Comparison of ENCODE assay signal across 22 cellular contexts in genomic region chr9:131333771-131334567, GRCh38. TPM values are rescaled to one million over a fixed set of nuclear protein-coding genes. Genes with fewer than 3 reads are reported as not detected.
DNase-seq lines count a peak whose midpoint lies in the region; ATAC-seq, FAIRE-seq and TF ChIP-seq lines count a peak whose summit lies in the region.
"Had no signal": no experiment of that assay in that cellular context is flagged by ENCODE, and none has a peak within 500 bp of the region (broad histone marks: within the 10 kb centered on the region; RNA-seq: fewer than 3 reads in every experiment).

No MANE protein-coding gene starts in this region.

- 0 out of 2 replicates have a peak overlapping the region, but pooled peaks have one; percentile 12 for H4K8ac ChIP-seq in H1 (ENCODE audit: extremely low read depth, insufficient read depth, low read length)

- ATAC-seq in lower lobe of right lung (no peak), GM21367 (IDR thresholded peaks at IDR 0.05; ENCODE audit: unreplicated experiment) (no peak)
- ATAC-seq: activated CD4-positive, alpha-beta T cell treated with anti-CD3 and anti-CD28 coated beads for 36 hours; CD8-positive, alpha-beta T cell; stimulated activated naive CD8-positive, alpha-beta T cell treated with anti-CD3 and anti-CD28 coated beads, Interleukin-15, amount 100 ng/mL, for 72 hours had no signal

- H4K91ac ChIP-seq in H1 (replicated peaks; ENCODE audit: insufficient read length, low read length) = peak overlapping the region; percentile 72

- no peak for TF ChIP-seq POLR2A in H1 (IDR thresholded peaks at IDR 0.05; ENCODE audit: control extremely low read depth in 1 of 2, low read depth in 2 of 2, low read length in 2 of 2)
- TF ChIP-seq POLR2A in thyroid gland (IDR thresholded peaks at IDR 0.05) = no peak

- no peak overlapping the region for H2BK15ac ChIP-seq in H1 (ENCODE audit: low read length)

- WGBS in H1 (ENCODE audit: extremely low coverage in 1 of 2, insufficient coverage in 1 of 2, insufficient read length in 1 of 2, insufficient replicate concordance in 2 of 2, low coverage in 1 of 2, low lambda C conversion rate in 2 of 2, missing lambda C conversion rate in 1 of 2), 2 experiments = 97% methylated on average over 12 of the region's 13 CpGs; no CpG with 5 or more reads in 1 of the 2 experiments
- WGBS in thyroid gland, 2 donors = 86 to 89% methylated on average over 11 to 12 of the region's 13 CpGs

- POLR2A ChIA-PET in H1 (lab: Charles Lee; ENCODE audit: partially characterized antibody) = interaction anchor here (0.7 to 0.8 kb wide), 2 partner anchors 120 to 173 kb away, joined by 3 read pairs; no protein-coding TSS in a partner anchor

- no peak for TF ChIP-seq EP300 in H1 (IDR thresholded peaks at IDR 0.05; ENCODE audit: borderline replicate concordance in 1 of 2, low read depth in 2 of 2, low read length in 2 of 2)

- no peaks in the 10 kb centered on the region for H3K27me3 ChIP-seq in H7 (ENCODE audit: control insufficient read depth, insufficient read depth, low read length)
- H3K27me3 ChIP-seq in H1 (replicated peaks in 1 of 4; ENCODE audit: control insufficient read depth in 3 of 4, extremely low read depth in 1 of 4, insufficient read depth in 3 of 4, low read length in 3 of 4) = no peaks in the 10 kb centered on the region
- H3K27me3 ChIP-seq in lower lobe of right lung (ENCODE audit: low read depth) = no peaks in the 10 kb centered on the region
- H3K27me3 ChIP-seq in skeletal muscle tissue (ENCODE audit: control insufficient read depth in 3 of 3, insufficient read depth in 3 of 3, low read length in 3 of 3) = no peaks in the 10 kb centered on the region
- no peaks in the 10 kb centered on the region for H3K27me3 ChIP-seq in thyroid gland

- H3K23me2 ChIP-seq in H1 (ENCODE audit: low read depth, low read length) = no peaks in the 10 kb centered on the region

- H3K56ac ChIP-seq in H1 (replicated peaks; ENCODE audit: insufficient read length, low read depth, low read length) = no peak overlapping the region

- TF ChIP-seq CTCF in H1 (IDR thresholded peaks at IDR 0.05; ENCODE audit: control extremely low read depth in 1 of 3, insufficient read depth in 1 of 3, low read depth in 1 of 3, low read length in 3 of 3) (no peak), lower lobe of right lung (IDR thresholded peaks at IDR 0.05) (no peak), thyroid gland (IDR thresholded peaks at IDR 0.05) (no peak)

- H2BK20ac ChIP-seq in H1 (ENCODE audit: low read length) = no peak overlapping the region

- no peak overlapping the region for H3K14ac ChIP-seq in H1 (ENCODE audit: insufficient read length)

- H3K4me1 ChIP-seq in H1 (replicated peaks in 1 of 4; ENCODE audit: control insufficient read depth in 3 of 4, insufficient read depth in 4 of 4, low read length in 3 of 4) (peaks cover 0 to 19% (median 11%) of the 10 kb centered on the region in 4 experiments), lower lobe of right lung (no peaks in the 10 kb centered on the region), skeletal muscle tissue (ENCODE audit: control insufficient read depth in 3 of 3, insufficient read depth in 3 of 3, low read length in 3 of 3) (peaks cover 12 to 19% (median 13%) of the 10 kb centered on the region in 3 donors), thyroid gland (no peaks in the 10 kb centered on the region)

- no peak overlapping the region for H3K23ac ChIP-seq in H1 (ENCODE audit: insufficient read length)

- H3K4me2 ChIP-seq in H1 (ENCODE audit: insufficient read depth in 1 of 2, low read depth in 2 of 2, low read length in 2 of 2) = no peak overlapping the region

- H3K9ac ChIP-seq in H1 (replicated peaks in 1 of 4; ENCODE audit: extremely low read depth in 1 of 4, low read depth in 3 of 4, low read length in 3 of 4) (no peak overlapping the region), skeletal muscle tissue (ENCODE audit: low read depth in 1 of 3, low read length in 3 of 3) (peak overlapping the region; percentile 33 to 76 (median 59))

- TF ChIP-seq RAD21 in H1 (IDR thresholded peaks at IDR 0.05 in 1 of 2, conservative IDR thresholded peaks at IDR 0.05 in 1 of 2; ENCODE audit: low read depth in 2 of 2, low read length in 2 of 2) = no peak

- H3K4me3 ChIP-seq in H7 (ENCODE audit: insufficient read depth, low read depth, low read length) (no peak overlapping the region), H1 (ENCODE audit: extremely low read depth in 1 of 4, insufficient read depth in 2 of 4, low read depth in 3 of 4, low read length in 4 of 4) (no peak overlapping the region), lower lobe of right lung (no peak overlapping the region), skeletal muscle tissue (ENCODE audit: low read length in 3 of 3) (no peak overlapping the region), thyroid gland (replicated peaks in 1 of 3) (no peak overlapping the region)
- H3K4me3 ChIP-seq: tibial artery had no signal

- H3K9me3 ChIP-seq in H1 (ENCODE audit: insufficient read depth in 2 of 2, low read depth in 1 of 2, low read length in 1 of 2) = no peaks in the 10 kb centered on the region
- H3K9me3 ChIP-seq in lower lobe of right lung = no peaks in the 10 kb centered on the region
- H3K9me3 ChIP-seq in skeletal muscle tissue (ENCODE audit: control insufficient read depth in 3 of 3, low read length in 3 of 3) = no peaks in the 10 kb centered on the region
- no peaks in the 10 kb centered on the region for H3K9me3 ChIP-seq in thyroid gland
- H3K9me3 ChIP-seq: tibial artery had no signal

- no peak overlapping the region for H3K27ac ChIP-seq in H1 (ENCODE audit: low read depth, low read length)
- H3K27ac ChIP-seq in lower lobe of right lung = no peak overlapping the region
- H3K27ac ChIP-seq in skeletal muscle tissue (ENCODE audit: low read depth, low read length) = peak overlapping the region; percentile 96
- H3K27ac ChIP-seq in thyroid gland = no peak overlapping the region
- H3K27ac ChIP-seq: SK-N-MC, tibial artery had no signal

- no peaks in the 10 kb centered on the region for H3K79me2 ChIP-seq in H1 (ENCODE audit: control insufficient read depth in 1 of 2, insufficient read depth in 2 of 2, low read length in 2 of 2)

- peak; percentile 38 for DNase-seq in H7
- DNase-seq in H1 (ENCODE audit: low read depth in 1 of 2, low spot score in 2 of 2) = no peak
- DNase-seq in lower lobe of right lung = peak; percentile 20
- no peak for DNase-seq in thyroid gland
- DNase-seq in midbrain (lab: John Stamatoyannopoulos, UW) = no peak
- DNase-seq: activated CD4-positive, alpha-beta T cell treated with anti-CD3 and anti-CD28 coated beads for 36 hours; activated CD8-positive, alpha-beta memory T cell treated with anti-CD3 and anti-CD28 coated beads for 24 hours; activated naive CD4-positive, alpha-beta T cell treated with Interleukin-2 at 50 U/mL for 16 hours; activated T-cell treated with anti-CD3 and anti-CD28 coated beads, Interleukin-2, amount 50 U/mL, for 24 hours; CD8-positive, alpha-beta T cell; DMS153; NCI-H1105; NCI-H2029; NCI-H2227 treated with DMSO at 0.1 percent for 48 hours; stimulated activated naive CD8-positive, alpha-beta T cell treated with anti-CD3 and anti-CD28 coated beads, Interleukin-15, amount 100 ng/mL, for 72 hours had no signal

- H3K36me3 ChIP-seq in H7 (replicated peaks; ENCODE audit: control insufficient read depth, insufficient read depth, low read length) (no peaks in the 10 kb centered on the region), H1 (ENCODE audit: control insufficient read depth in 2 of 4, insufficient read depth in 4 of 4, low read length in 3 of 4) (no peaks in the 10 kb centered on the region), lower lobe of right lung (no peaks in the 10 kb centered on the region), skeletal muscle tissue (ENCODE audit: control insufficient read depth in 3 of 3, insufficient read depth in 3 of 3, low read length in 3 of 3) (no peaks in the 10 kb centered on the region), thyroid gland (no peaks in the 10 kb centered on the region)
- H3K36me3 ChIP-seq: tibial artery had no signal

- no peaks in the 10 kb centered on the region for H3K79me1 ChIP-seq in H1 (ENCODE audit: low read depth, low read length)

- H2BK5ac ChIP-seq in H1 (ENCODE audit: low read depth, low read length) = no peak overlapping the region

- H4K5ac ChIP-seq in H1 (ENCODE audit: insufficient read length, low read depth, low read length) = no peak overlapping the region

- no peaks in the 10 kb centered on the region for H4K20me1 ChIP-seq in H1 (replicated peaks in 1 of 2; ENCODE audit: control insufficient read depth in 1 of 2, insufficient read depth in 2 of 2, low read length in 2 of 2)

- H3K4ac ChIP-seq in H1 (replicated peaks; ENCODE audit: insufficient read length, low read depth, low read length) = peak overlapping the region; percentile 53

- H2BK120ac ChIP-seq in H1 (replicated peaks; ENCODE audit: low read depth, low read length) = no peak overlapping the region

- peak overlapping the region; percentile 39; the same call in 1 of the 2 replicates for H2BK12ac ChIP-seq in H1 (ENCODE audit: low read depth, low read length)

- intact Hi-C loops in lower lobe of right lung (cut with DNase I) (no loop called here), thyroid gland (cut with DNase I) (loop anchor here (10.0 kb wide), 1 partner anchor 279 kb away; no protein-coding TSS in a partner anchor)

- no peak overlapping the region; the same call in 1 of the 2 replicates for H3K18ac ChIP-seq in H1 (ENCODE audit: extremely low read depth, low read length)

- CTCF ChIA-PET in H1 (lab: Charles Lee; ENCODE audit: partially characterized antibody) = interaction anchor here (1.1 to 5.6 kb wide), 4 partner anchors 15 to 277 kb away, joined by 6 to 96 read pairs (median 33); no protein-coding TSS in a partner anchor

- no peak overlapping the region for H2AFZ ChIP-seq in H1 (ENCODE audit: low read length)

- peak overlapping the region; percentile 61; the same call in 1 of the 2 replicates for H2AK5ac ChIP-seq in H1 (ENCODE audit: low read depth, low read length)

- FAIRE-seq in H1 (lab: Jason Lieb, UNC) = no peak
- FAIRE-seq: endometrium, G401.6, keratinocyte had no signal

RNA-seq across cellular contexts. Expression of gene PLPP7, which starts 44.4 kb away (rescaled TPM):
- 8.2 and 8.8 TPM in 2 replicates for total RNA-seq in H7 (2014; rRNA removed; shearing (Covaris generic))
- total RNA-seq in H1 (2021; fragmentation: NEBNext Ultra II Directional; extraction: Animal tissue kit (Norgen Biotek cat#: 25700)) = 3.4 TPM in 2 replicates
- polyA plus RNA-seq in H1 (2011; rRNA removed) = 3.9 and 5.0 TPM in 2 replicates
- polyA plus RNA-seq in H1 (2011; cell fraction: cytosol; rRNA removed) = 4.2 TPM
- polyA plus RNA-seq in H1 (2011; cell fraction: nucleus; rRNA removed) = 3.9 TPM
- 2.0 to 3.0 TPM (median 2.6 TPM) in 4 replicates for polyA plus RNA-seq in H1 (2012, experiment 1 of 2)
- polyA plus RNA-seq in H1 (2012, experiment 2 of 2) = 4.4 TPM
- polyA plus RNA-seq in H1 (2013, experiment 1 of 2) = 1.6 TPM
- polyA plus RNA-seq in H1 (2013, experiment 2 of 2) = 1.5 TPM
- 2.3 TPM in 2 replicates for polyA minus RNA-seq in H1 (2011; rRNA and poly(A)+ RNA removed)
- polyA minus RNA-seq in H1 (2011; cell fraction: cytosol; rRNA and poly(A)+ RNA removed) = 3.4 TPM
- polyA minus RNA-seq in H1 (2011; cell fraction: nucleus; rRNA and poly(A)+ RNA removed) = 4.0 TPM
- total RNA-seq in lower lobe of right lung (1.7 TPM), skeletal muscle tissue (34.4 TPM), thyroid gland (1 to 10 TPM; 1.1 to 2.9 (median 2.7) TPM)
- total RNA-seq: CD8-positive, alpha-beta T cell had no signal
- polyA plus RNA-seq: keratinocyte had no signal

RNA-seq across cellular contexts. Expression of gene FAM78A, which starts 57.7 kb away (rescaled TPM):
- total RNA-seq in H7 (2014; rRNA removed; shearing (Covaris generic)) = 1.6 and 3.4 TPM in 2 replicates
- 3.1 and 3.5 TPM in 2 replicates for total RNA-seq in H1 (2021; fragmentation: NEBNext Ultra II Directional; extraction: Animal tissue kit (Norgen Biotek cat#: 25700))
- polyA plus RNA-seq in H1 (2011; rRNA removed) = 3.1 and 4.1 TPM in 2 replicates
- 2.5 TPM for polyA plus RNA-seq in H1 (2011; cell fraction: cytosol; rRNA removed)
- polyA plus RNA-seq in H1 (2011; cell fraction: nucleus; rRNA removed) = 5.1 TPM
- 2.3 to 3.0 TPM (median 2.9 TPM) in 4 replicates for polyA plus RNA-seq in H1 (2012, experiment 1 of 2)
- 3.0 TPM for polyA plus RNA-seq in H1 (2012, experiment 2 of 2)
- polyA plus RNA-seq in H1 (2013, experiment 1 of 2) = 1.2 TPM
- polyA plus RNA-seq in H1 (2013, experiment 2 of 2) = 1.4 TPM
- polyA minus RNA-seq in H1 (2011; rRNA and poly(A)+ RNA removed) = 3.0 and 3.1 TPM in 2 replicates
- polyA minus RNA-seq in H1 (2011; cell fraction: cytosol; rRNA and poly(A)+ RNA removed) = 2.4 TPM
- polyA minus RNA-seq in H1 (2011; cell fraction: nucleus; rRNA and poly(A)+ RNA removed) = 1.7 TPM
- 18.3 TPM for total RNA-seq in lower lobe of right lung
- 14.6 TPM for total RNA-seq in skeletal muscle tissue
- 1 to 10 TPM; 1.1 to 3.4 (median 1.6) TPM for total RNA-seq in thyroid gland

RNA-seq across cellular contexts. Expression of gene PRRC2B, which starts 59.9 kb away (rescaled TPM):
- 77.4 and 102 TPM in 2 replicates for total RNA-seq in H7 (2014; rRNA removed; shearing (Covaris generic))
- 249 and 255 TPM in 2 replicates for total RNA-seq in H1 (2021; fragmentation: NEBNext Ultra II Directional; extraction: Animal tissue kit (Norgen Biotek cat#: 25700))
- polyA plus RNA-seq in H1 (2011; rRNA removed) = 37.3 and 55.3 TPM in 2 replicates
- 32.6 TPM for polyA plus RNA-seq in H1 (2011; cell fraction: cytosol; rRNA removed)
- 115 TPM for polyA plus RNA-seq in H1 (2011; cell fraction: nucleus; rRNA removed)
- 96.3 to 122 TPM (median 108 TPM) in 4 replicates for polyA plus RNA-seq in H1 (2012, experiment 1 of 2)
- polyA plus RNA-seq in H1 (2012, experiment 2 of 2) = 52.2 TPM
- polyA plus RNA-seq in H1 (2013, experiment 1 of 2) = 64.3 TPM
- 64.7 TPM for polyA plus RNA-seq in H1 (2013, experiment 2 of 2)
- polyA minus RNA-seq in H1 (2011; rRNA and poly(A)+ RNA removed) = 102 and 131 TPM in 2 replicates
- 63.8 TPM for polyA minus RNA-seq in H1 (2011; cell fraction: cytosol; rRNA and poly(A)+ RNA removed)
- 69.0 TPM for polyA minus RNA-seq in H1 (2011; cell fraction: nucleus; rRNA and poly(A)+ RNA removed)
- total RNA-seq in lower lobe of right lung (170 TPM), skeletal muscle tissue (68.4 TPM), thyroid gland (100 to 1,000 TPM in 3 of 4 donors, 10 to 100 TPM in 1; 81.7 to 159 (median 117) TPM)

Comparison
In these comparisons a context has a peak if more than half of its experiments do, and no peak if none do; other contexts are left out.
1. DNase-seq: peak in H7 (single experiment) and lower lobe of right lung (single experiment); none in H1 (0 of 2), thyroid gland (0 of 2) and midbrain (single experiment).
2. H3K9ac ChIP-seq: peak in skeletal muscle tissue (3 of 3); none in H1 (0 of 4).